9 cellular contexts compared by ENCODE assay signal in genomic region chr3:184337315-184337714, GRCh38. TPM values are rescaled to one million over a fixed set of nuclear protein-coding genes. Genes with fewer than 3 reads are reported as not detected.
DNase-seq lines count a peak whose midpoint lies in the region; ATAC-seq, FAIRE-seq and TF ChIP-seq lines count a peak whose summit lies in the region.
"Had no signal": no experiment of that assay in that cellular context is flagged by ENCODE, and none has a peak within 500 bp of the region (broad histone marks: within the 10 kb centered on the region; RNA-seq: fewer than 3 reads in every experiment).

FAM131A (plus strand) TSS chr3:184337600; CDS start chr3:184337631, 31 bp downstream.

- H3K27me3 Mint-ChIP-seq in astrocyte (ENCODE audit: low read depth, unreplicated experiment), result no peaks in the 10 kb centered on the region

- H3K4me1 Mint-ChIP-seq in astrocyte (ENCODE audit: low read depth, unreplicated experiment), result peaks cover 65% of the 10 kb centered on the region

- H3K4me2 ChIP-seq in astrocyte (ENCODE audit: low read length), result peak within 1 kb of the TSS; percentile 89

- FAIRE-seq in astrocyte (lab: Jason Lieb, UNC), result no peak
- FAIRE-seq: A204.1 had no signal

- H3K27ac ChIP-seq in astrocyte (ENCODE audit: low read depth, low read length), result peak within 1 kb of the TSS; percentile 96

- peak within 1 kb of the TSS; percentile 84 for H3K9ac ChIP-seq in astrocyte (ENCODE audit: low read length)

- no peak for TF ChIP-seq CTCF in astrocyte (IDR thresholded peaks at IDR 0.05; ENCODE audit: insufficient read depth, low read depth, low read length)

- no peak for ATAC-seq in HG02759 (IDR thresholded peaks at IDR 0.05; ENCODE audit: unreplicated experiment)

- peaks cover 38% of the 10 kb centered on the region for H3K79me2 ChIP-seq in astrocyte (ENCODE audit: insufficient read depth, low read length)

- H3K9me3 Mint-ChIP-seq in astrocyte (ENCODE audit: unreplicated experiment), result no peaks in the 10 kb centered on the region

- H3K4me1 ChIP-seq in astrocyte (ENCODE audit: insufficient read depth, low read length), result peaks cover 72% of the 10 kb centered on the region

- H3K36me3 Mint-ChIP-seq in astrocyte (ENCODE audit: low read depth, unreplicated experiment), result peaks cover 23% of the 10 kb centered on the region

- DNase-seq in DMS 273 (lab: John Stamatoyannopoulos, UW; ENCODE audit: unreplicated experiment) (peak; percentile 68), DMS 273 treated with DMSO at 0.1 percent for 48 hours (lab: John Stamatoyannopoulos, UW) (no peak), astrocyte (ENCODE audit: low read depth) (no peak), hypothalamus (lab: John Stamatoyannopoulos, UW) (peak in 34 of 51 donors; percentile 23 to 80 (median 56)), renal cortical epithelial cell (ENCODE audit: low read depth) (no peak), 8988T (no peak)
- no peak for DNase-seq in stimulated activated CD4-positive, alpha-beta T cell treated with anti-CD3 and anti-CD28 coated beads, Interleukin-2, amount 100 ng/mL, for 24 hours

- H3K4me3 Mint-ChIP-seq in astrocyte (ENCODE audit: unreplicated experiment), result peak within 1 kb of the TSS; percentile 86

- H3K4me3 ChIP-seq in astrocyte (ENCODE audit: insufficient read depth, low read depth, low read length), result peak within 1 kb of the TSS; percentile 62

- H3K9me3 ChIP-seq in astrocyte (ENCODE audit: insufficient read depth, low read depth, low read length), result no peaks in the 10 kb centered on the region

- peaks cover 21% of the 10 kb centered on the region for H3K36me3 ChIP-seq in astrocyte (ENCODE audit: insufficient read depth, low read length)

- H3K27me3 ChIP-seq in astrocyte (ENCODE audit: insufficient read depth, low read length), result no peaks in the 10 kb centered on the region

- peaks cover 54% of the 10 kb centered on the region for H4K20me1 ChIP-seq in astrocyte (ENCODE audit: insufficient read depth, low read length)

- H3K27ac Mint-ChIP-seq in astrocyte (ENCODE audit: unreplicated experiment), result peak within 1 kb of the TSS; percentile 91

- peak within 1 kb of the TSS; percentile 54 for H2AFZ ChIP-seq in astrocyte (ENCODE audit: low read depth, low read length)

RNA-seq across cellular contexts. Expression of gene FAM131A, which starts in this region (rescaled TPM):
- 12.2 TPM in 2 replicates for total RNA-seq in astrocyte
- total RNA-seq in renal cortical epithelial cell, result 16.8 and 24.2 TPM in 2 replicates

Comparison
In these comparisons a context has a peak if more than half of its experiments do, and no peak if none do; other contexts are left out.
1. DNase-seq: peak in DMS 273 (single experiment) and hypothalamus (34 of 51); none in DMS 273 treated with DMSO at 0.1 percent for 48 hours (single experiment), astrocyte (single experiment), renal cortical epithelial cell (single experiment), stimulated activated CD4-positive, alpha-beta T cell treated with anti-CD3 and anti-CD28 coated beads, Interleukin-2, amount 100 ng/mL, for 24 hours (0 of 2) and 8988T (single experiment).